20 cellular contexts compared by ENCODE assay signal in genomic region chr1:154500533-154500932, GRCh38. TPM values are rescaled to one million over a fixed set of nuclear protein-coding genes. Genes with fewer than 3 reads are reported as not detected.
DNase-seq lines count a peak whose midpoint lies in the region; ATAC-seq and TF ChIP-seq lines count a peak whose summit lies in the region.
"Had no signal": no experiment of that assay in that cellular context is flagged by ENCODE, and none has a peak within 500 bp of the region (broad histone marks: within the 10 kb centered on the region; RNA-seq: fewer than 3 reads in every experiment).

No MANE protein-coding gene starts in this region.

- H3K27me3 ChIP-seq in right atrium auricular region (peaks cover 0 to 9% of the 10 kb centered on the region in 2 donors), gastrocnemius medialis (peaks cover 34 to 61% (median 39%) of the 10 kb centered on the region in 3 donors), vagina (peaks cover 15% of the 10 kb centered on the region)

- H3K4me3 ChIP-seq in right atrium auricular region = peak overlapping the region; percentile 49 to 60
- H3K4me3 ChIP-seq in gastrocnemius medialis = peak overlapping the region; percentile 41 to 68 (median 54)
- peak overlapping the region; percentile 40 to 59 for H3K4me3 ChIP-seq in vagina

- peaks cover 0 to under 1% of the 10 kb centered on the region in 2 donors for H3K9me3 ChIP-seq in right atrium auricular region
- H3K9me3 ChIP-seq in gastrocnemius medialis = no peaks in the 10 kb centered on the region
- H3K9me3 ChIP-seq in vagina = no peaks in the 10 kb centered on the region

- H3K27ac Mint-ChIP-seq in glutamatergic neuron (ENCODE audit: unreplicated experiment) = no peak overlapping the region
- H3K27ac Mint-ChIP-seq: activated CD4-positive, alpha-beta memory T cell treated with anti-CD3 and anti-CD28 coated beads for 36 hours; activated T-helper 1 cell treated with anti-CD3 and anti-CD28 coated beads, Interleukin-12 subunit alpha, Interleukin-12 subunit beta, Interleukin-2, Interleukin-4 antibody, amounts not matched to agents 30 ng/mL and 10 ng/mL and 1 ng/mL, durations not matched to agents 14 hours and 24 hours and 36 hours; CD4-positive, alpha-beta T cell had no signal

- peaks cover 4% of the 10 kb centered on the region for H3K4me1 Mint-ChIP-seq in glutamatergic neuron (ENCODE audit: low read depth, unreplicated experiment)

- peaks cover 13% of the 10 kb centered on the region for H3K27me3 Mint-ChIP-seq in glutamatergic neuron (ENCODE audit: unreplicated experiment)

- in situ Hi-C loops in gastrocnemius medialis (cut with MboI; ENCODE audit: low sequenced_read_pairs in 4 of 4) = no loop called here

- H3K4me1 ChIP-seq in right atrium auricular region (peaks cover 0 to 33% of the 10 kb centered on the region in 2 donors), gastrocnemius medialis (peaks cover 4 to 5% of the 10 kb centered on the region in 2 donors), vagina (peaks cover 16% of the 10 kb centered on the region)

- no peak for ATAC-seq in left ventricle myocardium superior
- ATAC-seq in gastrocnemius medialis = no peak
- ATAC-seq in HG02973 (IDR thresholded peaks at IDR 0.05; ENCODE audit: unreplicated experiment) = no peak

- TF ChIP-seq CTCF in right atrium auricular region (IDR thresholded peaks at IDR 0.05) = no peak
- no peak for TF ChIP-seq CTCF in glutamatergic neuron (IDR thresholded peaks at IDR 0.05; ENCODE audit: partially characterized antibody, unreplicated experiment)
- no peak for TF ChIP-seq CTCF in gastrocnemius medialis (IDR thresholded peaks at IDR 0.05 in 4 of 5, conservative IDR thresholded peaks at IDR 0.05 in 1 of 5)
- TF ChIP-seq CTCF in vagina (IDR thresholded peaks at IDR 0.05) = no peak

- intact Hi-C loops in left ventricle myocardium superior (cut with micrococcal nuclease) = no loop called here
- intact Hi-C loops in gastrocnemius medialis (cut with DNase I; ENCODE audit: low total_unique reads) = no loop called here
- intact Hi-C loops in vagina (cut with DNase I) = loop anchor here (5.0 kb wide), 1 partner anchor 1942 kb away; no protein-coding TSS in a partner anchor

- H3K9me3 Mint-ChIP-seq in glutamatergic neuron (ENCODE audit: unreplicated experiment) = no peaks in the 10 kb centered on the region
- H3K9me3 Mint-ChIP-seq: activated CD4-positive, alpha-beta memory T cell treated with anti-CD3 and anti-CD28 coated beads for 36 hours; activated T-helper 1 cell treated with anti-CD3 and anti-CD28 coated beads, Interleukin-12 subunit alpha, Interleukin-12 subunit beta, Interleukin-2, Interleukin-4 antibody, amounts not matched to agents 30 ng/mL and 10 ng/mL and 1 ng/mL, durations not matched to agents 14 hours and 24 hours and 36 hours; CD4-positive, alpha-beta T cell had no signal

- TF ChIP-seq POLR2A in gastrocnemius medialis (IDR thresholded peaks at IDR 0.05) (no peak), vagina (IDR thresholded peaks at IDR 0.05) (no peak)

- H3K27ac ChIP-seq in right atrium auricular region = peak overlapping the region; percentile 59 to 75
- peak overlapping the region in 3 of 4 donors; percentile 36 to 46 (median 45) for H3K27ac ChIP-seq in gastrocnemius medialis
- no peak overlapping the region for H3K27ac ChIP-seq in vagina

- peaks cover 5% of the 10 kb centered on the region for H3K36me3 Mint-ChIP-seq in glutamatergic neuron (ENCODE audit: unreplicated experiment)
- H3K36me3 Mint-ChIP-seq: activated CD4-positive, alpha-beta memory T cell treated with anti-CD3 and anti-CD28 coated beads for 36 hours had no signal

- DNase-seq in right atrium auricular region (ENCODE audit: low spot score) (no peak), left ventricle myocardium superior (no peak), glutamatergic neuron (no peak), gastrocnemius medialis (no peak), vagina (ENCODE audit: extremely low spot score in 2 of 2) (no peak), NCI-H82 (lab: John Stamatoyannopoulos, UW) (no peak), DMS153 (lab: John Stamatoyannopoulos, UW) (no peak)
- DNase-seq: activated CD4-positive, alpha-beta memory T cell treated with anti-CD3 and anti-CD28 coated beads for 36 hours; CD4-positive, alpha-beta T cell; kidney glomerular epithelial cell; NCI-H1048; NCI-H2029 treated with DMSO at 0.1 percent for 48 hours; SHP77; stimulated activated CD4-positive, alpha-beta T cell treated with anti-CD3 and anti-CD28 coated beads, Interleukin-2, amount 100 ng/mL, for 48 hours had no signal

- no peaks in the 10 kb centered on the region for H3K36me3 ChIP-seq in right atrium auricular region
- H3K36me3 ChIP-seq in gastrocnemius medialis = no peaks in the 10 kb centered on the region
- no peaks in the 10 kb centered on the region for H3K36me3 ChIP-seq in vagina

- H3K4me3 Mint-ChIP-seq in glutamatergic neuron (ENCODE audit: unreplicated experiment) = peak overlapping the region; percentile 14
- H3K4me3 Mint-ChIP-seq: activated CD4-positive, alpha-beta memory T cell treated with anti-CD3 and anti-CD28 coated beads for 36 hours; activated T-helper 1 cell treated with anti-CD3 and anti-CD28 coated beads, Interleukin-12 subunit alpha, Interleukin-12 subunit beta, Interleukin-2, Interleukin-4 antibody, amounts not matched to agents 30 ng/mL and 10 ng/mL and 1 ng/mL, durations not matched to agents 14 hours and 24 hours and 36 hours had no signal

RNA-seq across cellular contexts. Expression of gene TDRD10, which starts 1.5 kb away (rescaled TPM):
- 1 to 10 TPM in 1 of 2 donors, under 1 TPM in 1; 0.85 to 1.8 TPM for total RNA-seq in right atrium auricular region
- total RNA-seq in left ventricle myocardium superior = 1.9 TPM
- total RNA-seq in glutamatergic neuron (ENCODE audit: unreplicated experiment) = not detected
- 1 to 10 TPM in 1 of 4 donors, under 1 TPM in 3; 0.61 to 4.2 (median 0.62) TPM for total RNA-seq in gastrocnemius medialis
- total RNA-seq in vagina = 4.9 TPM
- total RNA-seq: activated CD4-positive, alpha-beta memory T cell treated with anti-CD3 and anti-CD28 coated beads for 36 hours; activated T-helper 1 cell treated with anti-CD3 and anti-CD28 coated beads, Interleukin-12 subunit alpha, Interleukin-12 subunit beta, Interleukin-2, Interleukin-4 antibody, amounts not matched to agents 30 ng/mL and 10 ng/mL and 1 ng/mL, durations not matched to agents 14 hours and 24 hours and 36 hours; CD4-positive, alpha-beta T cell; NCI-H460; T-helper 1 cell treated with Interleukin-12 subunit alpha and Interleukin-12 subunit beta and Interleukin-4 antibody, amounts not matched to agents 30 ng/mL and 1 ng/mL, for 36 hours had no signal

RNA-seq across cellular contexts. Expression of gene SHE, which starts 1.7 kb away (rescaled TPM):
- total RNA-seq in right atrium auricular region = 10 to 100 TPM; 10.8 to 19.9 TPM
- total RNA-seq in left ventricle myocardium superior = 10.2 TPM
- total RNA-seq in glutamatergic neuron (ENCODE audit: unreplicated experiment) = 0.07 TPM
- 1 to 10 TPM; 5.0 to 6.9 (median 6.2) TPM for total RNA-seq in gastrocnemius medialis
- 23.8 TPM for total RNA-seq in vagina
- total RNA-seq: activated T-helper 1 cell treated with anti-CD3 and anti-CD28 coated beads, Interleukin-12 subunit alpha, Interleukin-12 subunit beta, Interleukin-2, Interleukin-4 antibody, amounts not matched to agents 30 ng/mL and 10 ng/mL and 1 ng/mL, durations not matched to agents 14 hours and 24 hours and 36 hours; bronchial epithelial cell; CD4-positive, alpha-beta T cell; fibroblast of lung; T-helper 1 cell treated with Interleukin-12 subunit alpha and Interleukin-12 subunit beta and Interleukin-4 antibody, amounts not matched to agents 30 ng/mL and 1 ng/mL, for 36 hours had no signal

RNA-seq across cellular contexts. Expression of gene UBE2Q1, which starts 57.9 kb away (rescaled TPM):
- total RNA-seq in right atrium auricular region = 10 to 100 TPM; 18.5 to 26.3 TPM
- total RNA-seq in left ventricle myocardium superior = 68.7 TPM
- 80.5 TPM for total RNA-seq in glutamatergic neuron (ENCODE audit: unreplicated experiment)
- 10 to 100 TPM; 18.8 to 42.8 (median 24.1) TPM for total RNA-seq in gastrocnemius medialis
- total RNA-seq in vagina = 17.9 TPM
